ENCODE assay signal across 24 cellular contexts in genomic region chr18:70107037-70107436, GRCh38.
"Had no signal": no experiment of that assay in that cellular context is flagged by ENCODE, and none has a peak within 500 bp of the region (broad histone marks: within the 10 kb centered on the region; RNA-seq: fewer than 3 reads in every experiment).

No MANE protein-coding gene starts in this region.

- H3K9me3 ChIP-seq: heart right ventricle, lower lobe of right lung, ovary, spleen, suprapubic skin, transverse colon, vagina had no signal

- H3K27me3 ChIP-seq: dorsolateral prefrontal cortex, heart right ventricle, ovary, spleen, suprapubic skin, transverse colon, vagina had no signal

- H3K4me1 ChIP-seq: heart right ventricle, lower lobe of right lung, spleen, suprapubic skin, transverse colon, vagina had no signal

- DNase-seq: cerebellar nuclear complex; dorsolateral prefrontal cortex; effector CD4-positive, alpha-beta T cell; foreskin melanocyte; glutamatergic neuron; heart right ventricle; hypothalamus; immature natural killer cell; islet precursor cell; kidney glomerular epithelial cell; left ventricle myocardium superior; lower lobe of right lung; naive thymus-derived CD8-positive, alpha-beta T cell; occipital lobe; ovary; spleen; stimulated activated CD4-positive, alpha-beta T cell treated with anti-CD3 and anti-CD28 coated beads, Interleukin-2, amount 100 ng/mL, for 48 hours; stimulated activated naive B cell treated with anti-CD40 and anti-IgM and Interleukin-4, amounts not matched to agents 10 μg/mL and 1 μg/mL and 100 μg/mL, for 72 hours; transverse colon had no signal

- H3K36me3 ChIP-seq: ovary had no signal

- ATAC-seq: heart right ventricle; left ventricle myocardium superior; lower lobe of right lung; naive thymus-derived CD8-positive, alpha-beta T cell; sciatic nerve; stimulated activated naive B cell treated with anti-CD40 and anti-IgM and Interleukin-4, amounts not matched to agents 10 μg/mL and 1 μg/mL and 100 μg/mL, for 72 hours had no signal

- H3K27me3 Mint-ChIP-seq: naive thymus-derived CD8-positive, alpha-beta T cell; stimulated activated naive B cell treated with anti-CD40 and anti-IgM and Interleukin-4, amounts not matched to agents 10 μg/mL and 1 μg/mL and 100 μg/mL, for 72 hours; stimulated activated naive CD8-positive, alpha-beta T cell treated with anti-CD3 and anti-CD28 coated beads, Interleukin-15, Interleukin-2, amounts not matched to agents 100 ng/mL and 50 ng/mL, for 24 hours had no signal

- H3K4me3 ChIP-seq: dorsolateral prefrontal cortex, heart right ventricle, lower lobe of right lung, ovary, skin epidermis, spleen, suprapubic skin, transverse colon, vagina had no signal

- H3K27ac ChIP-seq: dorsolateral prefrontal cortex, heart right ventricle, lower lobe of right lung, ovary, skin epidermis, spleen, suprapubic skin, transverse colon, vagina had no signal

- H3K4me1 Mint-ChIP-seq: immature natural killer cell; stimulated activated naive B cell treated with anti-CD40 and anti-IgM and Interleukin-4, amounts not matched to agents 10 μg/mL and 1 μg/mL and 100 μg/mL, for 72 hours had no signal

- H3K4me3 Mint-ChIP-seq: immature natural killer cell; naive thymus-derived CD8-positive, alpha-beta T cell; stimulated activated naive B cell treated with anti-CD40 and anti-IgM and Interleukin-4, amounts not matched to agents 10 μg/mL and 1 μg/mL and 100 μg/mL, for 72 hours; stimulated activated naive CD8-positive, alpha-beta T cell treated with anti-CD3 and anti-CD28 coated beads, Interleukin-15, Interleukin-2, amounts not matched to agents 100 ng/mL and 50 ng/mL, for 24 hours had no signal

- H3K27ac Mint-ChIP-seq: immature natural killer cell; naive thymus-derived CD8-positive, alpha-beta T cell; stimulated activated naive B cell treated with anti-CD40 and anti-IgM and Interleukin-4, amounts not matched to agents 10 μg/mL and 1 μg/mL and 100 μg/mL, for 72 hours; stimulated activated naive CD8-positive, alpha-beta T cell treated with anti-CD3 and anti-CD28 coated beads, Interleukin-15, Interleukin-2, amounts not matched to agents 100 ng/mL and 50 ng/mL, for 24 hours had no signal
